Comparison of ENCODE assay signal across 35 cellular contexts in genomic region chr4:56028165-56028564, GRCh38.
"Had no signal": no experiment of that assay in that cellular context is flagged by ENCODE, and none has a peak within 500 bp of the region (broad histone marks: within the 10 kb centered on the region; RNA-seq: fewer than 3 reads in every experiment).

No MANE protein-coding gene starts in this region.

- DNase-seq: Karpas-422, Kasumi-1, MG63, MM.1S, MV-4-11, NCI-H1048, NCI-H1092, NCI-H1092 treated with DMSO at 0.1 percent for 48 hours, NCI-H1105, NCI-H1105 treated with DMSO at 0.1 percent for 48 hours, NCI-H1417, NCI-H1417 treated with DMSO at 0.1 percent for 48 hours, NCI-H1436, NCI-H1436 treated with DMSO at 0.1 percent for 48 hours, NCI-H146, NCI-H1694, NCI-H1694 treated with DMSO at 0.1 percent for 48 hours, NCI-H187, NCI-H187 treated with DMSO at 0.1 percent for 48 hours, NCI-H1930, NCI-H2029, NCI-H2029 treated with DMSO at 0.1 percent for 48 hours, NCI-H2081, NCI-H2081 treated with DMSO at 0.1 percent for 48 hours, NCI-H2107, NCI-H2171, NCI-H2171 treated with DMSO at 0.1 percent for 48 hours, NCI-H2227 treated with DMSO at 0.1 percent for 48 hours, NCI-H226, NCI-H345, NCI-H446, NCI-H446 treated with DMSO at 0.1 percent for 48 hours, NCI-H510A, NCI-H510A treated with DMSO at 0.1 percent for 48 hours, NCI-H524 had no signal

- H3K4me3 ChIP-seq: MG63 had no signal

- H3K27me3 ChIP-seq: MG63 had no signal

- H3K9me3 ChIP-seq: MG63 had no signal
